In the genomic region with DNA sequence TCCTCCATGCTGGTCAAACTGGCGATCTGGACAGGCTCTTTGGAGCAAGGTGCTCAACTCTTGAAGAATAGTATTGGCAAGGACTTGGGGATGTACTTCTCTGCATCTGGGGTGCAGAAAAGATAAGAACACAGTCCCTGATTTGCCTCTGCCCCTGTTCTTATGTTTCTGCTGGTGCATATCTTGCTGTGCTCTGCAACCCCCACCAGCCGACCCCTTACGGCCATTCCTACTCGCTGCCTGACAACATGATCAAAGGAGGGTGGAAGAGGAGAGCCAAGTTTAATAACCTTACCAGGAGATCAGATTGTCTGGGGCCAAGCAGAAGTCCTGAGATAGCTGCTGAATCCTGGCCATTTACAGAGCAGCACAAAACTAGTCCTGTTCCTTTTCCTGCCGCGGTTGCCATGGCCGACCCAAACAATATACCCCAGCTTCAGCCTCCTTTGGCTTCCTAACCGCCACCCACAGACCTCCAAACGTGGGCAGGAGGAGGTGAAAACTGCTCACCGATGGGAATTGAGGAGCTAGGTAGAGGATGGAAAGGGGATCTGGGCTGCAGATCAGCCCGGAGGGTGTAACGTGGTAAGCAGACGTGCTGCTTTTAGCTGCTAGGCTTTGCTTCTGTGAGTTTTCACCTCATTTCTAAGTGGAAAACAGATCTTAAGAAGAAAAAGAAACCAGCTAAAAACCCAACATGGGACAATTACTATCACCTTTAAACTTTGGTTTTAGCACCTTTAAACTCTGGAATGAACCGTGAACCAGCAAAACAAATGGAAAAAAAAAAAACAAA, we compare ENCODE assay signal across 1 cellular context.
TF ChIP-seq lines count a peak whose summit lies in the region.

No MANE protein-coding gene starts in this region.

TF ChIP-seq in H1, 55 proteins besides CTCF, POLR2A, EP300 and RAD21 (continued from another document):
- TF ChIP-seq, protein P1, sequence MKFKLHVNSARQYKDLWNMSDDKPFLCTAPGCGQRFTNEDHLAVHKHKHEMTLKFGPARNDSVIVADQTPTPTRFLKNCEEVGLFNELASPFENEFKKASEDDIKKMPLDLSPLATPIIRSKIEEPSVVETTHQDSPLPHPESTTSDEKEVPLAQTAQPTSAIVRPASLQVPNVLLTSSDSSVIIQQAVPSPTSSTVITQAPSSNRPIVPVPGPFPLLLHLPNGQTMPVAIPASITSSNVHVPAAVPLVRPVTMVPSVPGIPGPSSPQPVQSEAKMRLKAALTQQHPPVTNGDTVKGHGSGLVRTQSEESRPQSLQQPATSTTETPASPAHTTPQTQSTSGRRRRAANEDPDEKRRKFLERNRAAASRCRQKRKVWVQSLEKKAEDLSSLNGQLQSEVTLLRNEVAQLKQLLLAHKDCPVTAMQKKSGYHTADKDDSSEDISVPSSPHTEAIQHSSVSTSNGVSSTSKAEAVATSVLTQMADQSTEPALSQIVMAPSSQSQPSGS (IDR thresholded peaks at IDR 0.05; ENCODE audit: low read length), result no peak
- no peak for TF ChIP-seq ZNF274 (IDR thresholded peaks at IDR 0.05; ENCODE audit: borderline replicate concordance, extremely low read depth, low read length)
- TF ChIP-seq RXRA (IDR thresholded peaks at IDR 0.05; ENCODE audit: insufficient read depth, low read depth, low read length), result no peak
- no peak for TF ChIP-seq FOSL1 (IDR thresholded peaks at IDR 0.05; ENCODE audit: insufficient read depth, low read depth, low read length)
- TF ChIP-seq, protein P2, sequence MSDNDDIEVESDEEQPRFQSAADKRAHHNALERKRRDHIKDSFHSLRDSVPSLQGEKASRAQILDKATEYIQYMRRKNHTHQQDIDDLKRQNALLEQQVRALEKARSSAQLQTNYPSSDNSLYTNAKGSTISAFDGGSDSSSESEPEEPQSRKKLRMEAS (IDR thresholded peaks at IDR 0.05), result no peak
- no peak for TF ChIP-seq HDAC2 (IDR thresholded peaks at IDR 0.05; ENCODE audit: borderline replicate concordance in 1 of 2, low read depth in 2 of 2, low read length in 2 of 2)
- no peak for TF ChIP-seq BRCA1 (IDR thresholded peaks at IDR 0.05; ENCODE audit: low read depth, low read length)
